Comparison of ENCODE assay signal across 1 cellular context in the genomic region with DNA sequence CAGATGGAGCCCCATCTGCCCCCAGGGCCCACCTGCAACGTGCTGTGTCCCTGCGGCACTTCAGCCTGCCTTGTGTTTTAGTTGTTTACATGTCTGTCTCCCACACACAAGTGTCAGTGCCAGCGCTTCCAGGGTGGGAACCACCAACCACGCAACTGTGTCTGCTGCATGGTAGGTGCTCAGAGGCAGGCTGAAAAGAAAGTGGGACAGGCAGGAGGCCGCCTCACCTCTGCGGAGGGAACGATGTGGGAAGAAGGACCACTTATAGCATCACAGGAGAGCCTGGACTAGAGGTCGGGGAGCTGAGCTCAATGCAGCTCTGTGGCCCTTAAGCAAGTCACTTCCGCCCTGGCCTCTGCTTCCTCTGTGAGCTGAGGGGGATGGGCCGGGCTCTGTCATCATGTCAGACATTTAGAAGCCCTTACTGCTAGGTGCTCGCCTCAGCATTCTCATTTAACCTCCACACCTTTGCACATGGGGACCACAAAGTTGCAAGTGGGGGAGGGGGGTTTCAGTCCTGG.
TF ChIP-seq lines count a peak whose summit lies in the region.

No MANE protein-coding gene starts in this region.

TF ChIP-seq in WTC11, 78 proteins besides CTCF, POLR2A, EP300 and RAD21 (continued from another document):
- TF ChIP-seq, protein P1, sequence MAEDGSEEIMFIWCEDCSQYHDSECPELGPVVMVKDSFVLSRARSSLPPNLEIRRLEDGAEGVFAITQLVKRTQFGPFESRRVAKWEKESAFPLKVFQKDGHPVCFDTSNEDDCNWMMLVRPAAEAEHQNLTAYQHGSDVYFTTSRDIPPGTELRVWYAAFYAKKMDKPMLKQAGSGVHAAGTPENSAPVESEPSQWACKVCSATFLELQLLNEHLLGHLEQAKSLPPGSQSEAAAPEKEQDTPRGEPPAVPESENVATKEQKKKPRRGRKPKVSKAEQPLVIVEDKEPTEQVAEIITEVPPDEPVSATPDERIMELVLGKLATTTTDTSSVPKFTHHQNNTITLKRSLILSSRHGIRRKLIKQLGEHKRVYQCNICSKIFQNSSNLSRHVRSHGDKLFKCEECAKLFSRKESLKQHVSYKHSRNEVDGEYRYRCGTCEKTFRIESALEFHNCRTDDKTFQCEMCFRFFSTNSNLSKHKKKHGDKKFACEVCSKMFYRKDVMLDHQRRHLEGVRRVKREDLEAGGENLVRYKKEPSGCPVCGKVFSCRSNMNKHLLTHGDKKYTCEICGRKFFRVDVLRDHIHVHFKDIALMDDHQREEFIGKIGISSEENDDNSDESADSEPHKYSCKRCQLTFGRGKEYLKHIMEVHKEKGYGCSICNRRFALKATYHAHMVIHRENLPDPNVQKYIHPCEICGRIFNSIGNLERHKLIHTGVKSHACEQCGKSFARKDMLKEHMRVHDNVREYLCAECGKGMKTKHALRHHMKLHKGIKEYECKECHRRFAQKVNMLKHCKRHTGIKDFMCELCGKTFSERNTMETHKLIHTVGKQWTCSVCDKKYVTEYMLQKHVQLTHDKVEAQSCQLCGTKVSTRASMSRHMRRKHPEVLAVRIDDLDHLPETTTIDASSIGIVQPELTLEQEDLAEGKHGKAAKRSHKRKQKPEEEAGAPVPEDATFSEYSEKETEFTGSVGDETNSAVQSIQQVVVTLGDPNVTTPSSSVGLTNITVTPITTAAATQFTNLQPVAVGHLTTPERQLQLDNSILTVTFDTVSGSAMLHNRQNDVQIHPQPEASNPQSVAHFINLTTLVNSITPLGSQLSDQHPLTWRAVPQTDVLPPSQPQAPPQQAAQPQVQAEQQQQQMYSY (CRISPR knock-in tag; IDR thresholded peaks at IDR 0.05) = no peak
- no peak for TF ChIP-seq ZNF138 (CRISPR knock-in tag; conservative IDR thresholded peaks at IDR 0.05)
